9 cellular contexts compared by ENCODE assay signal in genomic region chr9:38061326-38061947, GRCh38. TPM values are rescaled to one million over a fixed set of nuclear protein-coding genes. Genes with fewer than 3 reads are reported as not detected.
DNase-seq lines count a peak whose midpoint lies in the region; ATAC-seq and TF ChIP-seq lines count a peak whose summit lies in the region.
"Had no signal": no experiment of that assay in that cellular context is flagged by ENCODE, and none has a peak within 500 bp of the region (broad histone marks: within the 10 kb centered on the region; RNA-seq: fewer than 3 reads in every experiment).

No MANE protein-coding gene starts in this region.

- peak overlapping the region; percentile 32 for H3K27ac Mint-ChIP-seq in osteocyte (ENCODE audit: unreplicated experiment)
- no peak overlapping the region for H3K27ac Mint-ChIP-seq in activated CD8-positive, alpha-beta T cell treated with anti-CD3 and anti-CD28 coated beads for 36 hours
- H3K27ac Mint-ChIP-seq: naive B cell had no signal

- no peak for TF ChIP-seq CTCF in osteocyte (IDR thresholded peaks at IDR 0.05)
- no peak for TF ChIP-seq CTCF in activated CD8-positive, alpha-beta T cell treated with anti-CD3 and anti-CD28 coated beads for 36 hours (IDR thresholded peaks at IDR 0.05)

- DNase-seq in osteocyte (ENCODE audit: extremely low spot score, unreplicated experiment) = no peak
- DNase-seq in NCI-H2171 (lab: John Stamatoyannopoulos, UW) = no peak
- no peak for DNase-seq in activated CD8-positive, alpha-beta T cell treated with anti-CD3 and anti-CD28 coated beads for 36 hours
- DNase-seq in NAMALWA (ENCODE audit: low spot score) = no peak
- DNase-seq in activated CD4-positive, alpha-beta T cell treated with anti-CD3 and anti-CD28 coated beads for 1 hour = no peak
- DNase-seq: naive B cell had no signal

- peaks cover 10% of the 10 kb centered on the region for H3K36me3 Mint-ChIP-seq in osteocyte (ENCODE audit: unreplicated experiment)
- H3K36me3 Mint-ChIP-seq in activated CD8-positive, alpha-beta T cell treated with anti-CD3 and anti-CD28 coated beads for 36 hours (ENCODE audit: low read depth) = no peaks in the 10 kb centered on the region
- H3K36me3 Mint-ChIP-seq: naive B cell had no signal

- POLR2A ChIA-PET in activated CD8-positive, alpha-beta T cell treated with anti-CD3 and anti-CD28 coated beads for 36 hours (lab: Charles Lee) = no interaction called here

- H3K27me3 Mint-ChIP-seq in osteocyte (ENCODE audit: unreplicated experiment) = no peaks in the 10 kb centered on the region
- H3K27me3 Mint-ChIP-seq in activated CD8-positive, alpha-beta T cell treated with anti-CD3 and anti-CD28 coated beads for 36 hours = no peaks in the 10 kb centered on the region

- ATAC-seq in GM18861 (IDR thresholded peaks at IDR 0.05; ENCODE audit: unreplicated experiment) (peak; percentile 78), GM21786 (IDR thresholded peaks at IDR 0.05; ENCODE audit: unreplicated experiment) (peak; percentile 68), HG03571 (IDR thresholded peaks at IDR 0.05; ENCODE audit: unreplicated experiment) (peak; percentile 78)
- no peak for ATAC-seq in activated CD8-positive, alpha-beta T cell treated with anti-CD3 and anti-CD28 coated beads for 36 hours

- H3K9me3 Mint-ChIP-seq in osteocyte (ENCODE audit: unreplicated experiment) = no peaks in the 10 kb centered on the region
- no peaks in the 10 kb centered on the region for H3K9me3 Mint-ChIP-seq in activated CD8-positive, alpha-beta T cell treated with anti-CD3 and anti-CD28 coated beads for 36 hours
- H3K9me3 Mint-ChIP-seq: naive B cell had no signal

- CTCF ChIA-PET in activated CD8-positive, alpha-beta T cell treated with anti-CD3 and anti-CD28 coated beads for 36 hours (lab: Charles Lee) = interaction anchor here (1.2 to 6.4 kb wide), 5 partner anchors 15 to 148 kb away, joined by 3 to 28 read pairs (median 4); no protein-coding TSS in a partner anchor

- intact Hi-C loops in activated CD8-positive, alpha-beta T cell treated with anti-CD3 and anti-CD28 coated beads for 36 hours (cut with micrococcal nuclease) = no loop called here

- H3K4me1 Mint-ChIP-seq in osteocyte (ENCODE audit: unreplicated experiment) = peaks cover 76% of the 10 kb centered on the region
- peaks cover 13% of the 10 kb centered on the region for H3K4me1 Mint-ChIP-seq in activated CD8-positive, alpha-beta T cell treated with anti-CD3 and anti-CD28 coated beads for 36 hours (ENCODE audit: low read depth)

- no peak overlapping the region for H3K4me3 Mint-ChIP-seq in osteocyte (ENCODE audit: unreplicated experiment)
- H3K4me3 Mint-ChIP-seq in activated CD8-positive, alpha-beta T cell treated with anti-CD3 and anti-CD28 coated beads for 36 hours = no peak overlapping the region
- H3K4me3 Mint-ChIP-seq: naive B cell had no signal

RNA-seq across cellular contexts. Expression of gene SHB, which starts 7.6 kb away (rescaled TPM):
- 16.7 and 18.3 TPM in 2 replicates for total RNA-seq in osteocyte
- total RNA-seq in activated CD8-positive, alpha-beta T cell treated with anti-CD3 and anti-CD28 coated beads for 36 hours = 1 to 10 TPM; 2.8 to 3.2 TPM
